ENCODE assay signal across 8 cellular contexts in the genomic region with DNA sequence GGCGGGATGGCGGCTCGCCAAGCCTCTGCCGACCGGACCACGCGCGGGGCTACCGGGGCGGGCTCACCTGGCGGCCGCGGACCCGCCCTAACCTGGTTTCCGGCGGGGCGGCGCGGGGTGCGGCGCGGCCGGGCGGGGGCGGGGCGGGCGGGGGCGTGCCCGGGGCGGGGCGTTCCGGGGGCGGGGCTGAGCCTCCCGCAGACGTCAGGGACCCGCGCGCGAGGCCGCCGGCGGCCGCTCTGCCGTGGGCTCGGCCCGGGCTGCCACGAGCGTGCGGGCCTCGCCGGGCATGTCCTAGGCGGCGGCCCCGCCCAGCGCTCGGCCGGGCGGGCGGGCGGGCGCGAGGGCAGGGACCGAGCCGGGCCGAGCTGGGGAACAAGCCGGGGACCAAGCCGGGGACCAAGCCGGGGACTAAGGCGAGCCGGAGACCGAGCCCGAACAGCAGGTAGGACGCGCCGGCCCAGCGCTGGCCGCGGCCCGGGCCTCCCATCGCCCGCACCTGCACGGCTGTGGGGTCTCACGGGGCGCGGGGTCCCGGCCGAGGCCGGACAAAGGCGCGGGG. TPM values are rescaled to one million over a fixed set of nuclear protein-coding genes. Genes with fewer than 3 reads are reported as not detected.
A peak's percentile ranks its signal among the peaks of the same experiment; 100 is the strongest.
DNase-seq lines count a peak whose midpoint lies in the region; ATAC-seq and TF ChIP-seq lines count a peak whose summit lies in the region.

A gene (plus strand): TSS at position 200 of the 562 bp plus-strand sequence. CDS start 3,183 bp downstream, outside the sequence.

- ATAC-seq in HG03135 (IDR thresholded peaks at IDR 0.05; ENCODE audit: unreplicated experiment): peak; percentile 48
- peak; percentile 74 for ATAC-seq in left lobe of liver
- ATAC-seq in HG02840 (IDR thresholded peaks at IDR 0.05; ENCODE audit: low FRiP score, unreplicated experiment): no peak

- H3K9me3 ChIP-seq in BE2C: no peaks in the 10 kb centered on the region

- H3K36me3 ChIP-seq in BE2C: no peaks in the 10 kb centered on the region

- DNase-seq in BE2C (peak; percentile 51), dedifferentiated amniotic fluid mesenchymal stem cell (ENCODE audit: extremely low spot score) (peak; percentile 30), left lobe of liver (ENCODE audit: low spot score) (peak; percentile 73), NCI-H128 (lab: John Stamatoyannopoulos, UW; ENCODE audit: unreplicated experiment) (no peak)
- DNase-seq in stimulated activated CD4-positive, alpha-beta T cell treated with anti-CD3 and anti-CD28 coated beads, Interleukin-4, amount 100 ng/mL, for 1 hour: peak; percentile 50

- peaks cover 5% of the 10 kb centered on the region; the same call in 1 of the 2 replicates for H3K4me1 ChIP-seq in BE2C

- H3K4me3 ChIP-seq in BE2C (ENCODE audit: low read depth, low read length): peak within 1 kb of the TSS; percentile 26
- peak within 1 kb of the TSS; percentile 82 for H3K4me3 ChIP-seq in WI38 (ENCODE audit: low read depth, low read length)

- H3K27me3 ChIP-seq in BE2C: peaks cover 31% of the 10 kb centered on the region

- no peak for TF ChIP-seq CTCF in BE2C (IDR thresholded peaks at IDR 0.05; ENCODE audit: low read depth, low read length)
- TF ChIP-seq CTCF in WI38 (IDR thresholded peaks at IDR 0.05; ENCODE audit: low read depth, low read length): no peak

RNA-seq across cellular contexts. Expression of the gene that starts here (rescaled TPM):
- 3.4 TPM for polyA plus RNA-seq in BE2C (2012; ENCODE audit: insufficient read depth, insufficient read length, low read depth)
- 22.9 TPM for total RNA-seq in left lobe of liver
